In genomic region chr2:122634261-122634660, GRCh38 we compare ENCODE assay signal across 1 cellular context.
TF ChIP-seq lines count a peak whose summit lies in the region.

No MANE protein-coding gene starts in this region.

TF ChIP-seq in SK-N-SH treated with all-trans-retinoic acid at 6 μM for 48 hours, 23 proteins besides CTCF, POLR2A, EP300 and RAD21 (continued from another document):
- no peak for TF ChIP-seq TSHZ2 (CRISPR knock-in tag; IDR thresholded peaks at IDR 0.05)
- TF ChIP-seq SNAI2 (CRISPR knock-in tag; IDR thresholded peaks at IDR 0.05) = no peak
- no peak for TF ChIP-seq CSRNP3 (CRISPR knock-in tag; IDR thresholded peaks at IDR 0.05)
- peak; percentile 65; the same call in 1 of the 2 replicates for TF ChIP-seq CREB5 (CRISPR knock-in tag; IDR thresholded peaks at IDR 0.05; ENCODE audit: low read depth)
- no peak for TF ChIP-seq PPARA (CRISPR knock-in tag; IDR thresholded peaks at IDR 0.05; ENCODE audit: borderline replicate concordance)
- TF ChIP-seq PATZ1 (CRISPR knock-in tag; IDR thresholded peaks at IDR 0.05; ENCODE audit: borderline replicate concordance) = no peak
- TF ChIP-seq ZFP30 (CRISPR knock-in tag; IDR thresholded peaks at IDR 0.05) = no peak
- TF ChIP-seq ZNF565 (CRISPR knock-in tag; conservative IDR thresholded peaks at IDR 0.05; ENCODE audit: low read depth) = no peak
- no peak for TF ChIP-seq ZNF8 (CRISPR knock-in tag; IDR thresholded peaks at IDR 0.05)
- no peak for TF ChIP-seq RARB (CRISPR knock-in tag; IDR thresholded peaks at IDR 0.05)
